In genomic region chr9:34654317-34655083, GRCh38 we compare ENCODE assay signal across 7 cellular contexts. TPM values are rescaled to one million over a fixed set of nuclear protein-coding genes. Genes with fewer than 3 reads are reported as not detected.
DNase-seq lines count a peak whose midpoint lies in the region; ATAC-seq and TF ChIP-seq lines count a peak whose summit lies in the region.
"Had no signal": no experiment of that assay in that cellular context is flagged by ENCODE, and none has a peak within 500 bp of the region (broad histone marks: within the 10 kb centered on the region; RNA-seq: fewer than 3 reads in every experiment).

No MANE protein-coding gene starts in this region.

- intact Hi-C loops in spleen (cut with DNase I; ENCODE audit: low total_unique reads), result no loop called here

- no peak for TF ChIP-seq CTCF in fibroblast of villous mesenchyme (IDR thresholded peaks at IDR 0.05; ENCODE audit: insufficient read depth, low read depth, low read length)
- TF ChIP-seq CTCF in spleen (IDR thresholded peaks at IDR 0.05 in 8 of 11, conservative IDR thresholded peaks at IDR 0.05 in 3 of 11), result no peak

- no peaks in the 10 kb centered on the region for H3K9me3 ChIP-seq in spleen

- peaks cover 0 to 23% (median 13%) of the 10 kb centered on the region in 6 donors for H3K36me3 ChIP-seq in spleen

- H3K27ac ChIP-seq in spleen, result peak overlapping the region in 6 of 8 donors; percentile 33 to 70 (median 65)

- no peaks in the 10 kb centered on the region for H3K27me3 ChIP-seq in spleen (replicated peaks in 1 of 7)

- H3K4me3 ChIP-seq in fibroblast of villous mesenchyme (ENCODE audit: low read depth, low read length), result no peak overlapping the region
- H3K4me3 ChIP-seq in spleen, result no peak overlapping the region

- TF ChIP-seq POLR2A in spleen (IDR thresholded peaks at IDR 0.05), result no peak

- WGBS in spleen, 5 donors, result 49 to 70% (median 66%) methylated on average over 11 to 12 of the region's 12 CpGs

- H3K4me1 ChIP-seq in spleen, result peaks cover 15 to 57% (median 32%) of the 10 kb centered on the region in 6 donors

- DNase-seq in NCI-H446 (lab: John Stamatoyannopoulos, UW), result peak; percentile 82 to 96
- DNase-seq in fibroblast of villous mesenchyme (ENCODE audit: low read depth), result peak; percentile 43
- peak; percentile 73 for DNase-seq in spleen
- no peak for DNase-seq in iPS-NIHi11 (ENCODE audit: low spot score)
- DNase-seq in NCI-H345 treated with DMSO at 0.1 percent for 48 hours (lab: John Stamatoyannopoulos, UW; ENCODE audit: unreplicated experiment), result no peak

- ATAC-seq in GM21447 (IDR thresholded peaks at IDR 0.05; ENCODE audit: unreplicated experiment), result no peak

RNA-seq across cellular contexts. Expression of gene IL11RA, which starts 2.5 kb away (rescaled TPM):
- total RNA-seq in fibroblast of villous mesenchyme, result 8.2 and 14.8 TPM in 2 replicates
- total RNA-seq in spleen, result 10 to 100 TPM; 23.3 to 43.9 (median 30.7) TPM
- 10 to 100 TPM; 16.3 to 37.7 (median 25.1) TPM for polyA plus RNA-seq in spleen

RNA-seq across cellular contexts. Expression of gene CCL27, which starts 8.0 kb away (rescaled TPM):
- total RNA-seq in fibroblast of villous mesenchyme, result not detected in 2 replicates
- under 1 TPM in 1 of 7 donors, not detected in 6; 0.70 TPM for total RNA-seq in spleen
- polyA plus RNA-seq in spleen, result under 1 TPM in 2 of 3 donors, not detected in 1; 0.08 to 0.32 TPM
- total RNA-seq: LHCN-M2 had no signal

RNA-seq across cellular contexts. Expression of gene GALT, which starts 8.0 kb away (rescaled TPM):
- total RNA-seq in fibroblast of villous mesenchyme (34.1 and 36.7 TPM in 2 replicates), spleen (100 to 1,000 TPM in 1 of 7 donors, 10 to 100 TPM in 6; 56.6 to 101 (median 78.9) TPM)
- 10 to 100 TPM; 32.1 to 74.4 (median 55.1) TPM for polyA plus RNA-seq in spleen

RNA-seq across cellular contexts. Expression of gene SIGMAR1, which starts 16.9 kb away (rescaled TPM):
- total RNA-seq in fibroblast of villous mesenchyme, result 71.7 and 76.7 TPM in 2 replicates
- 10 to 100 TPM; 24.1 to 39.7 (median 28.4) TPM for total RNA-seq in spleen
- 10 to 100 TPM; 19.4 to 31.1 (median 24.4) TPM for polyA plus RNA-seq in spleen

RNA-seq across cellular contexts. Expression of gene ARID3C, which starts 25.6 kb away (rescaled TPM):
- total RNA-seq in fibroblast of villous mesenchyme, result 0.32 TPM in 1 of 2 replicates, not detected in the other
- total RNA-seq in spleen, result not detected
- polyA plus RNA-seq in spleen, result not detected

Comparison
In these comparisons a context has a peak if more than half of its experiments do, and no peak if none do; other contexts are left out.
1. DNase-seq: peak in NCI-H446 (2 of 2), fibroblast of villous mesenchyme (single experiment) and spleen (single experiment); none in iPS-NIHi11 (single experiment) and NCI-H345 treated with DMSO at 0.1 percent for 48 hours (single experiment).